Comparison of ENCODE assay signal across 11 cellular contexts in the genomic region with DNA sequence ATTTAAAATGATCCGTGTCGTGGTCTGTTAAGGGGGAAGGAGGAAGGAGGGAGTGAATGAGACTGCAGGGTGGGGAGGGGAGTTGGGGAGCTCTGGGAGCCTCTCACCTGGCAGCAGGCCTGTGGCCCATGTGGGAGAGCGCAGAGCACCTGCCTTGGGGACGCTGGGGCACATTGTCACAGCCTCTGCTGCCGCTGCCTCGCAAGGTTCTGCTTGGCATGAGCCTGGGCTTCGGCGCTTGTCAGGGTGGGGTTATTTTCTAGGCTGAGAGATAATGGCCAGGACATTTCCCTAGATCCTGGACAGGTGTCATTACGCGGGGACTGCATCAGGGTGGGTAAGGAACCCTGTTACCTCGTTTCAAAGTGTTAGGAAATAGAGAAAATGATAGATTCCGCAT. TPM values are rescaled to one million over a fixed set of nuclear protein-coding genes. Genes with fewer than 3 reads are reported as not detected.
DNase-seq lines count a peak whose midpoint lies in the region; ATAC-seq and TF ChIP-seq lines count a peak whose summit lies in the region.
"Had no signal": no experiment of that assay in that cellular context is flagged by ENCODE, and none has a peak within 500 bp of the region (broad histone marks: within the 10 kb centered on the region; RNA-seq: fewer than 3 reads in every experiment).

No MANE protein-coding gene starts in this region.

- peaks cover 87% of the 10 kb centered on the region for H3K79me2 ChIP-seq in PC-3 (ENCODE audit: low read length)
- H3K79me2 ChIP-seq in fibroblast of lung (ENCODE audit: control insufficient read depth, insufficient read depth, low read length), result peaks cover 83% of the 10 kb centered on the region

- no peaks in the 10 kb centered on the region for H3K27me3 Mint-ChIP-seq in CD4-positive, alpha-beta T cell
- H3K27me3 Mint-ChIP-seq in progenitor cell of endocrine pancreas, result no peaks in the 10 kb centered on the region

- ATAC-seq in CD4-positive, alpha-beta T cell (ENCODE audit: poor library complexity), result no peak
- ATAC-seq in PC-3, result no peak
- ATAC-seq: activated CD4-positive, CD25-positive, alpha-beta regulatory T cell treated with anti-CD3 and anti-CD28 coated beads, Interleukin-2, amount 50 U/mL, for 24 hours had no signal

- no peaks in the 10 kb centered on the region for H3K9me3 Mint-ChIP-seq in CD4-positive, alpha-beta T cell
- H3K9me3 Mint-ChIP-seq in progenitor cell of endocrine pancreas (ENCODE audit: low read depth), result no peaks in the 10 kb centered on the region

- no peak overlapping the region for H3K27ac ChIP-seq in CD4-positive, alpha-beta T cell (ENCODE audit: low read depth, low read length)
- H3K27ac ChIP-seq in PC-3 (ENCODE audit: low read length), result peak overlapping the region; percentile 99
- peak overlapping the region; percentile 93 for H3K27ac ChIP-seq in fibroblast of lung (ENCODE audit: insufficient read depth, low read length)
- H3K27ac ChIP-seq: neutrophil had no signal

- H3K4me1 Mint-ChIP-seq in CD4-positive, alpha-beta T cell (ENCODE audit: low read depth), result peaks cover 60% of the 10 kb centered on the region
- H3K4me1 Mint-ChIP-seq in progenitor cell of endocrine pancreas (ENCODE audit: low read depth), result peaks cover 17% of the 10 kb centered on the region

- peaks cover 3% of the 10 kb centered on the region; the same call in 1 of the 2 replicates for H4K20me1 ChIP-seq in PC-3 (ENCODE audit: low read length)
- no peaks in the 10 kb centered on the region for H4K20me1 ChIP-seq in fibroblast of lung (ENCODE audit: control insufficient read depth, extremely low read depth, insufficient read depth, low read length)

- no peak overlapping the region for H3K4me3 ChIP-seq in PC-3 (ENCODE audit: low read length)
- H3K4me3 ChIP-seq in fibroblast of lung (replicated peaks in 1 of 4; ENCODE audit: control extremely low read depth in 1 of 4, insufficient read depth in 1 of 4, low read depth in 3 of 4, low read length in 4 of 4), result no peak overlapping the region

- peak overlapping the region; percentile 86 for H3K27ac Mint-ChIP-seq in CD4-positive, alpha-beta T cell
- H3K27ac Mint-ChIP-seq in progenitor cell of endocrine pancreas, result peak overlapping the region; percentile 23

- DNase-seq in CD4-positive, alpha-beta T cell, result no peak
- DNase-seq in PC-3, result no peak
- DNase-seq in fibroblast of lung (ENCODE audit: low read depth in 2 of 2), result no peak
- no peak for DNase-seq in progenitor cell of endocrine pancreas (ENCODE audit: low spot score, unreplicated experiment)
- DNase-seq in RKO (ENCODE audit: low spot score), result no peak
- no peak for DNase-seq in foreskin melanocyte
- DNase-seq in dedifferentiated amniotic fluid mesenchymal stem cell (ENCODE audit: extremely low spot score), result no peak
- no peak for DNase-seq in occipital lobe (lab: John Stamatoyannopoulos, UW)
- DNase-seq: RPMI8226 had no signal

- no peaks in the 10 kb centered on the region; the same call in 1 of the 2 replicates for H3K36me3 ChIP-seq in PC-3 (ENCODE audit: low read depth, low read length)
- H3K36me3 ChIP-seq in fibroblast of lung (ENCODE audit: control insufficient read depth, insufficient read depth, low read length), result peaks cover 1% of the 10 kb centered on the region
- H3K36me3 ChIP-seq: neutrophil had no signal

- no peak for TF ChIP-seq CTCF in CD4-positive, alpha-beta T cell (IDR thresholded peaks at IDR 0.05)
- TF ChIP-seq CTCF in PC-3 (conservative IDR thresholded peaks at IDR 0.05; ENCODE audit: low read depth, low read length) (no peak), fibroblast of lung (conservative IDR thresholded peaks at IDR 0.05 in 1 of 2, IDR thresholded peaks at IDR 0.05 in 1 of 2; ENCODE audit: low read depth in 1 of 2, low read length in 2 of 2) (no peak), progenitor cell of endocrine pancreas (IDR thresholded peaks at IDR 0.05; ENCODE audit: unreplicated experiment) (no peak)

- H3K4me3 Mint-ChIP-seq in CD4-positive, alpha-beta T cell, result peak overlapping the region; percentile 11
- no peak overlapping the region for H3K4me3 Mint-ChIP-seq in progenitor cell of endocrine pancreas (ENCODE audit: low read depth)

- H2AFZ ChIP-seq in PC-3 (ENCODE audit: low read length) (no peak overlapping the region), fibroblast of lung (ENCODE audit: low read length) (no peak overlapping the region)

- H3K9me2 ChIP-seq in PC-3 (replicated peaks; ENCODE audit: low read length), result no peaks in the 10 kb centered on the region

- H3K9ac ChIP-seq in PC-3 (ENCODE audit: low read length), result no peak overlapping the region
- no peak overlapping the region for H3K9ac ChIP-seq in fibroblast of lung (ENCODE audit: insufficient read depth, low read length)

- POLR2A ChIA-PET in CD4-positive, alpha-beta T cell (lab: Charles Lee), result interaction anchor here (0.7 kb wide), 1 partner anchor 1876 kb away, joined by 3 read pairs; no protein-coding TSS in a partner anchor
- POLR2A ChIA-PET in PC-3 (lab: Charles Lee; ENCODE audit: unreplicated experiment), result no interaction called here

- CTCF ChIA-PET in CD4-positive, alpha-beta T cell (lab: Charles Lee), result interaction anchor here (4.2 kb wide), 1 partner anchor 43 kb away, joined by 22 read pairs; no protein-coding TSS in a partner anchor
- CTCF ChIA-PET in PC-3 (lab: Charles Lee), result no interaction called here

- no peak overlapping the region for H3K4me2 ChIP-seq in PC-3 (ENCODE audit: low read length)
- no peak overlapping the region for H3K4me2 ChIP-seq in fibroblast of lung (ENCODE audit: extremely low read depth, insufficient read depth, low read length)

- intact Hi-C loops in CD4-positive, alpha-beta T cell (cut with DNase I, micrococcal nuclease), result no loop called here
- intact Hi-C loops in PC-3 (cut with micrococcal nuclease), result loop anchor here (5.0 kb wide), 1 partner anchor 212 kb away; a partner anchor contains a TSS

- H3K27me3 ChIP-seq in CD4-positive, alpha-beta T cell (ENCODE audit: control insufficient read depth, insufficient read depth, low read length), result no peaks in the 10 kb centered on the region
- H3K27me3 ChIP-seq in PC-3 (ENCODE audit: low read length) (no peaks in the 10 kb centered on the region), fibroblast of lung (ENCODE audit: control insufficient read depth, insufficient read depth, low read length) (no peaks in the 10 kb centered on the region)

- H3K9me3 ChIP-seq in CD4-positive, alpha-beta T cell (ENCODE audit: control insufficient read depth, low read length), result no peaks in the 10 kb centered on the region
- no peaks in the 10 kb centered on the region for H3K9me3 ChIP-seq in PC-3 (ENCODE audit: low read length)
- no peaks in the 10 kb centered on the region for H3K9me3 ChIP-seq in fibroblast of lung (ENCODE audit: control insufficient read depth, insufficient read depth, low read depth, low read length)
- H3K9me3 ChIP-seq: neutrophil had no signal

- H3K4me1 ChIP-seq in PC-3 (ENCODE audit: insufficient read depth, low read length) (peaks cover 40% of the 10 kb centered on the region), fibroblast of lung (ENCODE audit: control insufficient read depth, extremely low read depth, insufficient read depth, low read length) (peaks cover 26% of the 10 kb centered on the region)

- no peaks in the 10 kb centered on the region for H3F3A ChIP-seq in PC-3 (ENCODE audit: low read length, unreplicated experiment)

- H3K36me3 Mint-ChIP-seq in CD4-positive, alpha-beta T cell (ENCODE audit: low read depth), result peaks cover 42% of the 10 kb centered on the region
- peaks cover 7% of the 10 kb centered on the region for H3K36me3 Mint-ChIP-seq in progenitor cell of endocrine pancreas (ENCODE audit: insufficient read depth)

- no TSS peak for BruUV-seq in PC-3 (replicated peaks; lab: Mats Ljungman, UMichigan)

RNA-seq across cellular contexts. Expression of a gene that starts 2.2 kb away (rescaled TPM):
- 100 to 1,000 TPM; 104 to 108 TPM for total RNA-seq in CD4-positive, alpha-beta T cell
- total RNA-seq in PC-3 (2014; rRNA removed) (92.5 and 100 TPM in 2 replicates), fibroblast of lung (92.7 and 185 TPM in 2 replicates), progenitor cell of endocrine pancreas (152 and 157 TPM in 2 replicates), occipital lobe (154 TPM)
- 157 and 220 TPM in 2 replicates for polyA plus RNA-seq in fibroblast of lung
- polyA plus RNA-seq in fibroblast of lung (2012), result 88.9 and 139 TPM in 2 replicates
- 247 and 378 TPM in 2 replicates for polyA minus RNA-seq in fibroblast of lung (ENCODE audit: low replicate concordance)

RNA-seq across cellular contexts. Expression of a gene that starts 46.3 kb away (rescaled TPM):
- 10 to 100 TPM; 84.4 to 96.4 TPM for total RNA-seq in CD4-positive, alpha-beta T cell
- total RNA-seq in PC-3 (2014; rRNA removed) (96.7 and 115 TPM in 2 replicates), fibroblast of lung (21.6 and 23.1 TPM in 2 replicates), progenitor cell of endocrine pancreas (58.2 and 58.7 TPM in 2 replicates), occipital lobe (16.2 TPM)
- polyA plus RNA-seq in fibroblast of lung, result 13.4 and 15.9 TPM in 2 replicates
- polyA plus RNA-seq in fibroblast of lung (2012), result 18.0 and 26.5 TPM in 2 replicates
- 1.3 and 6.9 TPM in 2 replicates for polyA minus RNA-seq in fibroblast of lung (ENCODE audit: low replicate concordance)
